Comparison of ENCODE assay signal across 8 cellular contexts in the genomic region with DNA sequence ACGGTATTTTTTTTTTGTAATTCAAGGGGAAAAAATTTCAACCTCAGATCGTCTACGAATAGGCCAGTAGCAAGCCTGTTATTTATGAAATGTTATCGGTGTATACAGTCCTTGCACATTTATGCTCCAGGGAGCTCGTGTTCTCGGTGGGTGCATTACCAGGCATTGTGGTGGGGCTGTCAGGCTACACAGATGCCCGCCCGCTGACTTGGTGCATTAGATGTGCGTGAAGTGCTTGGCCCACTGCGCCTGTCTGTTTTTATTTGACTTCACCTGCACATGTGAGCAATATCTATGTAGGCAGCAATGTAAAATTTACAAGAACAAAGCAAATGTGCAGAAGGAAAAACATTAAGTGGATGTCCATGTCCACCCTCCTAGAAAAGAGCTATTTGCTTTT. TPM values are rescaled to one million over a fixed set of nuclear protein-coding genes. Genes with fewer than 3 reads are reported as not detected.
DNase-seq lines count a peak whose midpoint lies in the region; ATAC-seq and TF ChIP-seq lines count a peak whose summit lies in the region.

No MANE protein-coding gene starts in this region.

- H3K36me3 Mint-ChIP-seq in activated CD4-positive, alpha-beta memory T cell treated with anti-CD3 and anti-CD28 coated beads, Interleukin-2, amount 10 ng/mL, durations not matched to agents 7 days and 5 days (ENCODE audit: low read depth): peaks cover 15% of the 10 kb centered on the region

- TF ChIP-seq CTCF in HEK293 (tag by site-specific recombination; IDR thresholded peaks at IDR 0.05): no peak
- no peak for TF ChIP-seq CTCF in gastroesophageal sphincter (IDR thresholded peaks at IDR 0.05)
- no peak for TF ChIP-seq CTCF in smooth muscle cell (IDR thresholded peaks at IDR 0.05; ENCODE audit: borderline replicate concordance, insufficient read depth, poor library complexity, severe bottlenecking)

- H3K4me1 Mint-ChIP-seq in activated CD4-positive, alpha-beta memory T cell treated with anti-CD3 and anti-CD28 coated beads, Interleukin-2, amount 10 ng/mL, durations not matched to agents 7 days and 5 days: peaks cover 31% of the 10 kb centered on the region

- H3K4me3 Mint-ChIP-seq in activated CD4-positive, alpha-beta memory T cell treated with anti-CD3 and anti-CD28 coated beads, Interleukin-2, amount 10 ng/mL, durations not matched to agents 7 days and 5 days: peak overlapping the region; percentile 98

- no peaks in the 10 kb centered on the region for H3F3A ChIP-seq in smooth muscle cell (ENCODE audit: low read depth)

- H3K27me3 ChIP-seq in gastroesophageal sphincter (no peaks in the 10 kb centered on the region), smooth muscle cell (ENCODE audit: low read depth) (no peaks in the 10 kb centered on the region)

- H3K4me1 ChIP-seq in HEK293 (ENCODE audit: control insufficient read depth, insufficient read depth, low read length) (no peaks in the 10 kb centered on the region), gastroesophageal sphincter (peaks cover 0 to 64% (median 29%) of the 10 kb centered on the region in 3 donors), smooth muscle cell (ENCODE audit: low read depth) (peaks cover 14% of the 10 kb centered on the region)

- POLR2A ChIA-PET in HEK293 (lab: Yijun Ruan, JAX): interaction anchor here (0.5 to 0.7 kb wide), 3 partner anchors 15 to 1797 kb away, joined by 3 to 4 read pairs (median 4); a partner anchor contains a TSS
- POLR2A ChIA-PET in activated CD4-positive, alpha-beta memory T cell treated with anti-CD3 and anti-CD28 coated beads, Interleukin-2, amount 10 ng/mL, durations not matched to agents 7 days and 5 days (lab: Charles Lee): interaction anchor here (6.6 kb wide), 1 partner anchor 43 kb away, joined by 153 read pairs; no protein-coding TSS in a partner anchor

- H3K27ac ChIP-seq in HEK293 (ENCODE audit: extremely low read depth, low read depth, low read length) (peak overlapping the region; percentile 91; the same call in 1 of the 2 replicates), gastroesophageal sphincter (peak overlapping the region in 3 of 4 donors; percentile 93 to 95 (median 93)), smooth muscle cell (ENCODE audit: low read depth) (peak overlapping the region; percentile 84)

- peaks cover 0 to 3% of the 10 kb centered on the region in 2 experiments; a peak in 2 of 3 replicates for H3K36me3 ChIP-seq in HEK293 (ENCODE audit: control insufficient read depth in 2 of 2, insufficient read depth in 1 of 2, low read length in 2 of 2)
- H3K36me3 ChIP-seq in gastroesophageal sphincter: no peaks in the 10 kb centered on the region
- no peaks in the 10 kb centered on the region for H3K36me3 ChIP-seq in smooth muscle cell (ENCODE audit: low read depth)

- H2AFZ ChIP-seq in smooth muscle cell (ENCODE audit: low read depth): no peak overlapping the region

- H3K4me2 ChIP-seq in smooth muscle cell: peak overlapping the region; percentile 99

- no peak for TF ChIP-seq EP300 in gastroesophageal sphincter (IDR thresholded peaks at IDR 0.05)

- peaks cover 74% of the 10 kb centered on the region for H3K79me2 ChIP-seq in smooth muscle cell (ENCODE audit: low read depth)

- DNase-seq in activated CD4-positive, alpha-beta memory T cell treated with anti-CD3 and anti-CD28 coated beads, Interleukin-2, amount 10 ng/mL, durations not matched to agents 7 days and 5 days: no peak
- DNase-seq in smooth muscle cell (lab: John Stamatoyannopoulos, UW; ENCODE audit: unreplicated experiment) (no peak), NOMO-1 treated with DMSO at 0.1 percent for 48 hours (lab: John Stamatoyannopoulos, UW; ENCODE audit: unreplicated experiment) (no peak), SKM-1 (lab: John Stamatoyannopoulos, UW; ENCODE audit: unreplicated experiment) (no peak)
- DNase-seq in stimulated activated CD4-positive, alpha-beta T cell treated with anti-CD3 and anti-CD28 coated beads, Interleukin-4, amount 100 ng/mL, for 1 hour: no peak

- CTCF ChIA-PET in HEK293 (lab: Yijun Ruan, JAX): interaction anchor here (0.7 to 0.8 kb wide), 2 partner anchors 42 to 66 kb away, joined by 3 read pairs; no protein-coding TSS in a partner anchor
- CTCF ChIA-PET in activated CD4-positive, alpha-beta memory T cell treated with anti-CD3 and anti-CD28 coated beads, Interleukin-2, amount 10 ng/mL, durations not matched to agents 7 days and 5 days (lab: Charles Lee): interaction anchor here (0.7 to 1.0 kb wide), 4 partner anchors 28 to 73 kb away, joined by 3 to 6 read pairs (median 3); no protein-coding TSS in a partner anchor

- H3K9me3 Mint-ChIP-seq in activated CD4-positive, alpha-beta memory T cell treated with anti-CD3 and anti-CD28 coated beads, Interleukin-2, amount 10 ng/mL, durations not matched to agents 7 days and 5 days: no peaks in the 10 kb centered on the region

- ATAC-seq in gastroesophageal sphincter: no peak
- no peak for ATAC-seq in GM18870 (IDR thresholded peaks at IDR 0.05; ENCODE audit: unreplicated experiment)

- no peak for TF ChIP-seq POLR2A in gastroesophageal sphincter (IDR thresholded peaks at IDR 0.05)

- H3K4me3 ChIP-seq in HEK293 (ENCODE audit: low read depth, low read length) (no peak overlapping the region; the same call in 1 of the 2 replicates), gastroesophageal sphincter (peak overlapping the region in 1 of 2 donors; percentile 91), smooth muscle cell (no peak overlapping the region)

- no peaks in the 10 kb centered on the region for H3K27me3 Mint-ChIP-seq in activated CD4-positive, alpha-beta memory T cell treated with anti-CD3 and anti-CD28 coated beads, Interleukin-2, amount 10 ng/mL, durations not matched to agents 7 days and 5 days

- no peak overlapping the region for H3K9ac ChIP-seq in smooth muscle cell (ENCODE audit: low read depth)

- 36 to 48% methylated on average over 6 to 10 of the region's 10 CpGs for WGBS in gastroesophageal sphincter (ENCODE audit: low coverage in 1 of 2), 2 donors
- WGBS in smooth muscle cell (ENCODE audit: low lambda C conversion rate): 95% methylated on average over 10 of the region's 10 CpGs

- H3K9me3 ChIP-seq in HEK293 (ENCODE audit: control insufficient read depth, insufficient read depth, low read depth, low read length) (no peaks in the 10 kb centered on the region), gastroesophageal sphincter (no peaks in the 10 kb centered on the region), smooth muscle cell (replicated peaks; ENCODE audit: low read depth) (no peaks in the 10 kb centered on the region)

- H4K20me1 ChIP-seq in smooth muscle cell (ENCODE audit: low read depth): peaks cover 66% of the 10 kb centered on the region

- peak overlapping the region; percentile 99 for H3K27ac Mint-ChIP-seq in activated CD4-positive, alpha-beta memory T cell treated with anti-CD3 and anti-CD28 coated beads, Interleukin-2, amount 10 ng/mL, durations not matched to agents 7 days and 5 days

TF ChIP-seq in HEK293, 187 proteins besides CTCF, POLR2A, EP300 and RAD21:
- no peak for TF ChIP-seq IKZF3 (tag by site-specific recombination; IDR thresholded peaks at IDR 0.05)
- TF ChIP-seq KLF16 (tag by site-specific recombination; IDR thresholded peaks at IDR 0.05): no peak
- TF ChIP-seq ZSCAN30 (tag by site-specific recombination; IDR thresholded peaks at IDR 0.05): no peak
- TF ChIP-seq ZEB2 (tag by site-specific recombination; IDR thresholded peaks at IDR 0.05): no peak
- TF ChIP-seq ZBTB7A (tag by site-specific recombination; IDR thresholded peaks at IDR 0.05; ENCODE audit: low read depth): no peak
- TF ChIP-seq ZNF132 (tag by site-specific recombination; IDR thresholded peaks at IDR 0.05; ENCODE audit: borderline replicate concordance): no peak
- TF ChIP-seq, protein P1, sequence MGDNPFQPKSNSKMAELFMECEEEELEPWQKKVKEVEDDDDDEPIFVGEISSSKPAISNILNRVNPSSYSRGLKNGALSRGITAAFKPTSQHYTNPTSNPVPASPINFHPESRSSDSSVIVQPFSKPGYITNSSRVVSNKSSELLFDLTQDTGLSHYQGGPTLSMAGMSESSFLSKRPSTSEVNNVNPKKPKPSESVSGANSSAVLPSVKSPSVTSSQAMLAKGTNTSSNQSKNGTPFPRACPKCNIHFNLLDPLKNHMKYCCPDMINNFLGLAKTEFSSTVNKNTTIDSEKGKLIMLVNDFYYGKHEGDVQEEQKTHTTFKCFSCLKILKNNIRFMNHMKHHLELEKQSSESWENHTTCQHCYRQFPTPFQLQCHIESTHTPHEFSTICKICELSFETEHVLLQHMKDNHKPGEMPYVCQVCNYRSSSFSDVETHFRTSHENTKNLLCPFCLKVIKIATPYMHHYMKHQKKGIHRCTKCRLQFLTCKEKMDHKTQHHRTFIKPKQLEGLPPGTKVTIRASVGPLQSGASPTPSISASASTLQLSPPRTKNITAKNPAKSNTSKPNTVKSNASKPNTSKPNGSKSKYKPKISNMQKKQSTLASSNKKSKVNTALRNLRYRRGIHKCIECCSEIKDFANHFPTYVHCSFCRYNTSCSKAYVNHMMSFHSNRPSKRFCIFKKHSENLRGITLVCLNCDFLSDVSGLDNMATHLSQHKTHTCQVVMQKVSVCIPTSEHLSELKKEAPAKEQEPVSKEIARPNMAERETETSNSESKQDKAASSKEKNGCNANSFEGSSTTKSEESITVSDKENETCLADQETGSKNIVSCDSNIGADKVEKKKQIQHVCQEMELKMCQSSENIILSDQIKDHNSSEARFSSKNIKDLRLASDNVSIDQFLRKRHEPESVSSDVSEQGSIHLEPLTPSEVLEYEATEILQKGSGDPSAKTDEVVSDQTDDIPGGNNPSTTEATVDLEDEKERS (tag by site-specific recombination; IDR thresholded peaks at IDR 0.05): no peak

RNA-seq across cellular contexts. Expression of a gene that starts 2.7 kb away (rescaled TPM):
- 10 to 100 TPM; 32.7 to 33.2 TPM for total RNA-seq in activated CD4-positive, alpha-beta memory T cell treated with anti-CD3 and anti-CD28 coated beads, Interleukin-2, amount 10 ng/mL, durations not matched to agents 7 days and 5 days
- 10 to 100 TPM; 28.5 to 45.2 (median 30.0) TPM for total RNA-seq in gastroesophageal sphincter
- 10.4 and 11.6 TPM in 2 replicates for total RNA-seq in smooth muscle cell
- polyA plus RNA-seq in smooth muscle cell: 6.0 and 8.5 TPM in 2 replicates
